Comparison of ENCODE assay signal across 9 cellular contexts in genomic region chr2:199228887-199229819, GRCh38.
DNase-seq lines count a peak whose midpoint lies in the region; ATAC-seq and TF ChIP-seq lines count a peak whose summit lies in the region.
"Had no signal": no experiment of that assay in that cellular context is flagged by ENCODE, and none has a peak within 500 bp of the region (broad histone marks: within the 10 kb centered on the region; RNA-seq: fewer than 3 reads in every experiment).

No MANE protein-coding gene starts in this region.

- no peak overlapping the region for H3K4me3 ChIP-seq in esophagus muscularis mucosa

- no peaks in the 10 kb centered on the region for H3K36me3 ChIP-seq in esophagus muscularis mucosa

- WGBS in esophagus muscularis mucosa: 86% methylated on average over 11 of the region's 19 CpGs

- H3K9me3 Mint-ChIP-seq in natural killer cell treated with Interleukin-12 subunit alpha and Interleukin-12 subunit beta and Interleukin-15 and Interleukin-18, amount 100 ng/mL, for 72 hours: peaks cover 5% of the 10 kb centered on the region
- H3K9me3 Mint-ChIP-seq in natural killer cell: peaks cover 5 to 7% of the 10 kb centered on the region in 2 donors
- H3K9me3 Mint-ChIP-seq in type B pancreatic cell: peaks cover 10% of the 10 kb centered on the region
- H3K9me3 Mint-ChIP-seq: central memory CD8-positive, alpha-beta T cell had no signal

- DNase-seq in natural killer cell treated with Interleukin-12 subunit alpha and Interleukin-12 subunit beta and Interleukin-15 and Interleukin-18, amount 100 ng/mL, for 72 hours (ENCODE audit: low spot score): no peak
- DNase-seq in natural killer cell (no peak), RPMI8226 (peak; percentile 18), foreskin keratinocyte (peak; percentile 44 to 81), Right ventricle myocardium superior (no peak), esophagus muscularis mucosa (ENCODE audit: extremely low spot score) (no peak), type B pancreatic cell (ENCODE audit: extremely low spot score, unreplicated experiment) (no peak)

- ATAC-seq in natural killer cell treated with Interleukin-12 subunit alpha and Interleukin-12 subunit beta and Interleukin-15 and Interleukin-18, amount 100 ng/mL, for 72 hours: peak; percentile 48 to 90
- ATAC-seq in natural killer cell (no peak), HG03039 (IDR thresholded peaks at IDR 0.05; ENCODE audit: unreplicated experiment) (peak; percentile 74), foreskin keratinocyte (peak; percentile 65), Right ventricle myocardium superior (ENCODE audit: poor library complexity) (no peak)

- H3K27ac ChIP-seq in foreskin keratinocyte (no peak overlapping the region), esophagus muscularis mucosa (replicated peaks in 1 of 4) (no peak overlapping the region)

- H3K9me3 ChIP-seq in esophagus muscularis mucosa: no peaks in the 10 kb centered on the region

- peak overlapping the region; percentile 15 for H3K4me3 Mint-ChIP-seq in natural killer cell treated with Interleukin-12 subunit alpha and Interleukin-12 subunit beta and Interleukin-15 and Interleukin-18, amount 100 ng/mL, for 72 hours
- H3K4me3 Mint-ChIP-seq in natural killer cell (no peak overlapping the region), type B pancreatic cell (no peak overlapping the region)
- H3K4me3 Mint-ChIP-seq: central memory CD8-positive, alpha-beta T cell had no signal

- no peak for TF ChIP-seq EP300 in esophagus muscularis mucosa (IDR thresholded peaks at IDR 0.05)

- no peaks in the 10 kb centered on the region for H3K27me3 Mint-ChIP-seq in natural killer cell treated with Interleukin-12 subunit alpha and Interleukin-12 subunit beta and Interleukin-15 and Interleukin-18, amount 100 ng/mL, for 72 hours
- H3K27me3 Mint-ChIP-seq in natural killer cell (ENCODE audit: low read depth in 2 of 2) (no peaks in the 10 kb centered on the region), type B pancreatic cell (no peaks in the 10 kb centered on the region)
- H3K27me3 Mint-ChIP-seq: central memory CD8-positive, alpha-beta T cell had no signal

- H3K4me1 ChIP-seq in foreskin keratinocyte (no peaks in the 10 kb centered on the region), esophagus muscularis mucosa (no peaks in the 10 kb centered on the region)

- no peak for TF ChIP-seq POLR2A in esophagus muscularis mucosa (IDR thresholded peaks at IDR 0.05; ENCODE audit: low read depth)

- TF ChIP-seq CTCF in natural killer cell (IDR thresholded peaks at IDR 0.05): no peak
- no peak for TF ChIP-seq CTCF in foreskin keratinocyte (conservative IDR thresholded peaks at IDR 0.05)
- TF ChIP-seq CTCF in esophagus muscularis mucosa (IDR thresholded peaks at IDR 0.05): no peak
- TF ChIP-seq CTCF in type B pancreatic cell (conservative IDR thresholded peaks at IDR 0.05): no peak

- H3K27me3 ChIP-seq in foreskin keratinocyte (no peaks in the 10 kb centered on the region), esophagus muscularis mucosa (no peaks in the 10 kb centered on the region)

- intact Hi-C loops in natural killer cell (cut with micrococcal nuclease): no loop called here
- intact Hi-C loops in Right ventricle myocardium superior (cut with DNase I): no loop called here
- intact Hi-C loops in esophagus muscularis mucosa (cut with DNase I): no loop called here

- no peaks in the 10 kb centered on the region for H3K4me1 Mint-ChIP-seq in natural killer cell treated with Interleukin-12 subunit alpha and Interleukin-12 subunit beta and Interleukin-15 and Interleukin-18, amount 100 ng/mL, for 72 hours (ENCODE audit: low read depth in 2 of 2)
- no peaks in the 10 kb centered on the region for H3K4me1 Mint-ChIP-seq in natural killer cell
- no peaks in the 10 kb centered on the region for H3K4me1 Mint-ChIP-seq in type B pancreatic cell (ENCODE audit: unreplicated experiment)
- H3K4me1 Mint-ChIP-seq: central memory CD8-positive, alpha-beta T cell had no signal

- no peak overlapping the region for H3K27ac Mint-ChIP-seq in natural killer cell treated with Interleukin-12 subunit alpha and Interleukin-12 subunit beta and Interleukin-15 and Interleukin-18, amount 100 ng/mL, for 72 hours
- H3K27ac Mint-ChIP-seq in natural killer cell (no peak overlapping the region), type B pancreatic cell (no peak overlapping the region)

- no peaks in the 10 kb centered on the region for H3K36me3 Mint-ChIP-seq in natural killer cell treated with Interleukin-12 subunit alpha and Interleukin-12 subunit beta and Interleukin-15 and Interleukin-18, amount 100 ng/mL, for 72 hours
- no peaks in the 10 kb centered on the region for H3K36me3 Mint-ChIP-seq in natural killer cell
- H3K36me3 Mint-ChIP-seq in type B pancreatic cell: no peaks in the 10 kb centered on the region

Comparison
In these comparisons a context has a peak if more than half of its experiments do, and no peak if none do; other contexts are left out.
1. ATAC-seq: peak in natural killer cell treated with Interleukin-12 subunit alpha and Interleukin-12 subunit beta and Interleukin-15 and Interleukin-18, amount 100 ng/mL, for 72 hours (2 of 2), HG03039 (single experiment) and foreskin keratinocyte (single experiment); none in natural killer cell (0 of 3) and Right ventricle myocardium superior (single experiment).
2. DNase-seq: peak in RPMI8226 (single experiment) and foreskin keratinocyte (2 of 2); none in natural killer cell treated with Interleukin-12 subunit alpha and Interleukin-12 subunit beta and Interleukin-15 and Interleukin-18, amount 100 ng/mL, for 72 hours (single experiment), natural killer cell (single experiment), Right ventricle myocardium superior (single experiment), esophagus muscularis mucosa (single experiment) and type B pancreatic cell (single experiment).